In genomic region chr3:149658444-149659172, GRCh38 we compare ENCODE assay signal across 8 cellular contexts. TPM values are rescaled to one million over a fixed set of nuclear protein-coding genes. Genes with fewer than 3 reads are reported as not detected.
DNase-seq lines count a peak whose midpoint lies in the region; ATAC-seq and TF ChIP-seq lines count a peak whose summit lies in the region.

No MANE protein-coding gene starts in this region.

- TSS peak; percentile 84 for BruUV-seq in PC-9 (replicated peaks; lab: Mats Ljungman, UMichigan)

- CTCF ChIA-PET in PC-9 (lab: Charles Lee) = interaction anchor here (0.7 to 1.8 kb wide), 4 partner anchors 58 to 90 kb away, joined by 4 to 11 read pairs (median 4); no protein-coding TSS in a partner anchor

- POLR2A ChIA-PET in PC-9 (lab: Charles Lee; ENCODE audit: unreplicated experiment) = interaction anchor here (0.5 to 1.1 kb wide), 23 partner anchors 11 to 942 kb away, joined by 3 to 20 read pairs (median 4); partner anchors contain the start of gene COMMD2

- peak overlapping the region; percentile 95 for H3K4me3 ChIP-seq in PC-9
- H3K4me3 ChIP-seq in ascending aorta = peak overlapping the region; percentile 81 to 83

- DNase-seq in COR-L47 (lab: John Stamatoyannopoulos, UW) = peak; percentile 68
- DNase-seq in PC-9 = peak; percentile 63 to 71
- DNase-seq in ascending aorta (ENCODE audit: low spot score in 2 of 2) = peak; percentile 59 to 92
- DNase-seq in left ventricle myocardium superior = peak; percentile 84
- peak; percentile 52 to 96 (median 67) for DNase-seq in posterior cingulate gyrus
- no peak for DNase-seq in effector CD8-positive, alpha-beta T cell (lab: John Stamatoyannopoulos, UW)

- H3K4me2 ChIP-seq in PC-9 = peak overlapping the region; percentile 98

- H3K36me3 ChIP-seq in PC-9 (ENCODE audit: low read depth) = peaks cover 15% of the 10 kb centered on the region; the same call in 1 of the 2 replicates
- no peaks in the 10 kb centered on the region for H3K36me3 ChIP-seq in ascending aorta

- intact Hi-C loops in PC-9 (cut with micrococcal nuclease; ENCODE audit: unreplicated experiment) (loop anchor here (1.0 to 5.0 kb wide), 8 partner anchors 58 to 271 kb away; partner anchors contain the start of genes COMMD2 and RNF13), ascending aorta (cut with DNase I) (loop anchor here (2.0 to 10.0 kb wide), 7 partner anchors 59 to 644 kb away; partner anchors contain the start of gene RNF13), left ventricle myocardium superior (cut with micrococcal nuclease) (loop anchor here (10.0 kb wide), 2 partner anchors 64 to 124 kb away; no protein-coding TSS in a partner anchor), posterior cingulate gyrus (cut with DNase I) (loop anchor here (5.0 kb wide), 1 partner anchor 126 kb away; no protein-coding TSS in a partner anchor)

- TF ChIP-seq CTCF in PC-9 (conservative IDR thresholded peaks at IDR 0.05) = no peak
- TF ChIP-seq CTCF in ascending aorta (IDR thresholded peaks at IDR 0.05) = peak; percentile 24 to 57 (median 33)

- no peaks in the 10 kb centered on the region for H3K9me2 ChIP-seq in PC-9 (ENCODE audit: insufficient read depth)

- peaks cover 23% of the 10 kb centered on the region; the same call in 1 of the 2 replicates for H3F3A ChIP-seq in PC-9 (ENCODE audit: insufficient read depth, low read depth)

- H4K20me1 ChIP-seq in PC-9 (ENCODE audit: insufficient read depth) = peaks cover 3% of the 10 kb centered on the region; the same call in 1 of the 2 replicates

- H3K27ac ChIP-seq in PC-9 = peak overlapping the region; percentile 97
- peak overlapping the region; percentile 94 to 95 for H3K27ac ChIP-seq in ascending aorta

- peaks cover 58% of the 10 kb centered on the region for H3K79me2 ChIP-seq in PC-9 (ENCODE audit: low read depth)

- ATAC-seq in GM19324 (IDR thresholded peaks at IDR 0.05; ENCODE audit: low FRiP score, unreplicated experiment) (peak; percentile 68), HG03280 (IDR thresholded peaks at IDR 0.05; ENCODE audit: unreplicated experiment) (peak; percentile 79), left ventricle myocardium superior (peak; percentile 77)

- H3K9me3 ChIP-seq in PC-9 (ENCODE audit: insufficient read depth, low read depth) (no peaks in the 10 kb centered on the region), ascending aorta (no peaks in the 10 kb centered on the region)

- H3K27me3 ChIP-seq in PC-9 (ENCODE audit: insufficient read depth, low read depth) (no peaks in the 10 kb centered on the region), ascending aorta (no peaks in the 10 kb centered on the region)

- H3K4me1 ChIP-seq in PC-9 (replicated peaks; ENCODE audit: insufficient read depth) (peaks cover 47% of the 10 kb centered on the region), ascending aorta (peaks cover 5 to 16% of the 10 kb centered on the region in 2 donors)

- H2AFZ ChIP-seq in PC-9 = peak overlapping the region; percentile 74

RNA-seq across cellular contexts. Expression of gene WWTR1, which starts 0.8 kb away (rescaled TPM):
- total RNA-seq in PC-9 (2021) (73.5 and 85.3 TPM in 2 replicates), ascending aorta (282 TPM), left ventricle myocardium superior (40.0 TPM)
